In the genomic region with DNA sequence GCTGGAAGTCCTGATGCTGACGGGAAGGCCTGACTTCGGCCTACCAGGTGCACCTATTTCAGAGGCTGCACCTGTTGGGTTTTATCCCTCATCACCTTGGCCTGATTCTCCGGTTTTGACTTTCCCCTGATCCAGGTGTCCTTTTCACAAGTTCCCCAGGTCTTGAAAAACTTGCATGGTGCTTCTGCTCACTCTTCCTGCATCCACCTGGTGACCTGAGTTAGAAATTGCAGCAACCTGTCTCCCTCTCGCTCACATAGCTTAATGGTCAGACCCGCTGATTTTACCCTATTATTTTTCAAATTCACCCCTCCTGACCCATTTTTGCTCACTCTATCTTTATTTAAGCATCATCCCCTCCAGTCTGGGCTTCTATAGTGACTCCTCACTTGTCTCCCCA, we compare ENCODE assay signal across 13 cellular contexts.
DNase-seq lines count a peak whose midpoint lies in the region; ATAC-seq and TF ChIP-seq lines count a peak whose summit lies in the region.
"Had no signal": no experiment of that assay in that cellular context is flagged by ENCODE, and none has a peak within 500 bp of the region (broad histone marks: within the 10 kb centered on the region; RNA-seq: fewer than 3 reads in every experiment).

No MANE protein-coding gene starts in this region.

- H3K4me3 Mint-ChIP-seq in GM23338 (no peak overlapping the region), WTC11 (no peak overlapping the region)
- no peak overlapping the region for H3K4me3 Mint-ChIP-seq in activated CD8-positive, alpha-beta memory T cell treated with anti-CD3 and anti-CD28 coated beads, Interleukin-2, amount 10 ng/mL, durations not matched to agents 7 days and 5 days
- H3K4me3 Mint-ChIP-seq: CD4-positive, alpha-beta memory T cell; IgD-negative memory B cell had no signal

- H3K4me3 ChIP-seq in BLaER1 (no peak overlapping the region), GM23338 (no peak overlapping the region), osteoblast (ENCODE audit: insufficient read depth, low read length) (no peak overlapping the region)

- peak; percentile 36 to 51 for TF ChIP-seq CTCF in GM23338 (conservative IDR thresholded peaks at IDR 0.05; ENCODE audit: low read depth in 2 of 2)
- TF ChIP-seq CTCF in WTC11 (IDR thresholded peaks at IDR 0.05) = no peak
- no peak for TF ChIP-seq CTCF in osteoblast (IDR thresholded peaks at IDR 0.05; ENCODE audit: extremely low read depth, low read depth, low read length)

- peaks cover 9% of the 10 kb centered on the region for H3K27me3 Mint-ChIP-seq in GM23338 (ENCODE audit: insufficient read depth, low read depth, poor library complexity)
- peaks cover 4% of the 10 kb centered on the region; the same call in 1 of the 2 replicates for H3K27me3 Mint-ChIP-seq in WTC11 (ENCODE audit: low read depth)
- H3K27me3 Mint-ChIP-seq in activated CD8-positive, alpha-beta memory T cell treated with anti-CD3 and anti-CD28 coated beads, Interleukin-2, amount 10 ng/mL, durations not matched to agents 7 days and 5 days = no peaks in the 10 kb centered on the region

- DNase-seq in GM23338 (ENCODE audit: low spot score) (peak; percentile 58), WTC11 (ENCODE audit: low spot score) (no peak), iPS-NIHi7 (ENCODE audit: extremely low spot score) (peak; percentile 51), osteoblast (ENCODE audit: insufficient read length, low spot score, missing footprints) (no peak), DMS153 treated with DMSO at 0.1 percent for 48 hours (lab: John Stamatoyannopoulos, UW; ENCODE audit: unreplicated experiment) (no peak)
- DNase-seq in activated CD8-positive, alpha-beta memory T cell treated with anti-CD3 and anti-CD28 coated beads, Interleukin-2, amount 10 ng/mL, durations not matched to agents 7 days and 5 days = no peak
- DNase-seq: ACHN; CD4-positive, alpha-beta memory T cell; DMS79 treated with DMSO at 0.1 percent for 48 hours; EL had no signal

- peaks cover 26% of the 10 kb centered on the region for H3K9me3 ChIP-seq in BLaER1
- no peaks in the 10 kb centered on the region for H3K9me3 ChIP-seq in osteoblast (ENCODE audit: low read depth, low read length)

- CTCF ChIA-PET in WTC11 (lab: Charles Lee) = interaction anchor here (0.6 to 1.9 kb wide), 27 partner anchors 10 to 997 kb away, joined by 3 to 40 read pairs (median 3); a partner anchor contains a TSS
- CTCF ChIA-PET in activated CD8-positive, alpha-beta memory T cell treated with anti-CD3 and anti-CD28 coated beads, Interleukin-2, amount 10 ng/mL, durations not matched to agents 7 days and 5 days (lab: Charles Lee) = no interaction called here

- H3K27ac ChIP-seq in BLaER1 (no peak overlapping the region), GM23338 (ENCODE audit: low read depth) (no peak overlapping the region), osteoblast (ENCODE audit: low read depth, low read length) (no peak overlapping the region)
- H3K27ac ChIP-seq: C4-2B had no signal

- H4K20me1 ChIP-seq in BLaER1 (no peaks in the 10 kb centered on the region), GM23338 (replicated peaks; ENCODE audit: insufficient read depth) (no peaks in the 10 kb centered on the region), osteoblast (ENCODE audit: insufficient read depth, low read length) (no peaks in the 10 kb centered on the region)

- peaks cover 10% of the 10 kb centered on the region; the same call in 1 of the 2 replicates for H3K9me2 ChIP-seq in GM23338 (ENCODE audit: insufficient read depth)

- H3K79me2 ChIP-seq in GM23338 (replicated peaks; ENCODE audit: insufficient read depth) (no peaks in the 10 kb centered on the region), osteoblast (ENCODE audit: insufficient read depth, low read length) (no peaks in the 10 kb centered on the region)

- POLR2A ChIA-PET in WTC11 (lab: Charles Lee) = interaction anchor here (0.6 kb wide), 1 partner anchor 25 kb away, joined by 3 read pairs; no protein-coding TSS in a partner anchor

- peaks cover 5% of the 10 kb centered on the region; the same call in 2 of the 3 replicates for H3K4me1 Mint-ChIP-seq in GM23338
- peaks cover 5% of the 10 kb centered on the region for H3K4me1 Mint-ChIP-seq in WTC11
- H3K4me1 Mint-ChIP-seq in activated CD8-positive, alpha-beta memory T cell treated with anti-CD3 and anti-CD28 coated beads, Interleukin-2, amount 10 ng/mL, durations not matched to agents 7 days and 5 days = no peaks in the 10 kb centered on the region
- H3K4me1 Mint-ChIP-seq: CD4-positive, alpha-beta memory T cell; IgD-negative memory B cell had no signal

- ATAC-seq in GM23338 (peak; percentile 79), WTC11 (peak; percentile 90)
- ATAC-seq in activated CD8-positive, alpha-beta memory T cell treated with anti-CD3 and anti-CD28 coated beads, Interleukin-2, amount 10 ng/mL, durations not matched to agents 7 days and 5 days = no peak

- peak overlapping the region; percentile 67 for H3K4me2 ChIP-seq in BLaER1
- no peak overlapping the region for H3K4me2 ChIP-seq in GM23338
- no peak overlapping the region for H3K4me2 ChIP-seq in osteoblast (ENCODE audit: insufficient read depth, low read length)

- H3K9ac ChIP-seq in BLaER1 = no peak overlapping the region

- H3K4me1 ChIP-seq in BLaER1 (peaks cover 62% of the 10 kb centered on the region), GM23338 (ENCODE audit: insufficient read depth) (no peaks in the 10 kb centered on the region), osteoblast (ENCODE audit: insufficient read depth, low read length) (no peaks in the 10 kb centered on the region)

- H3K27me3 ChIP-seq in BLaER1 (no peaks in the 10 kb centered on the region), GM23338 (ENCODE audit: insufficient read depth) (no peaks in the 10 kb centered on the region), osteoblast (ENCODE audit: insufficient read depth, low read length) (no peaks in the 10 kb centered on the region)

- peaks cover 10% of the 10 kb centered on the region; the same call in 2 of the 3 replicates for H3K9me3 Mint-ChIP-seq in GM23338
- H3K9me3 Mint-ChIP-seq in WTC11 = peaks cover 25% of the 10 kb centered on the region
- H3K9me3 Mint-ChIP-seq in activated CD8-positive, alpha-beta memory T cell treated with anti-CD3 and anti-CD28 coated beads, Interleukin-2, amount 10 ng/mL, durations not matched to agents 7 days and 5 days (ENCODE audit: low read depth) = no peaks in the 10 kb centered on the region

- peaks cover 4% of the 10 kb centered on the region; the same call in 1 of the 3 replicates for H3K36me3 Mint-ChIP-seq in GM23338 (ENCODE audit: low read depth)
- H3K36me3 Mint-ChIP-seq in WTC11 = peaks cover 13% of the 10 kb centered on the region
- H3K36me3 Mint-ChIP-seq in activated CD8-positive, alpha-beta memory T cell treated with anti-CD3 and anti-CD28 coated beads, Interleukin-2, amount 10 ng/mL, durations not matched to agents 7 days and 5 days = no peaks in the 10 kb centered on the region
- H3K36me3 Mint-ChIP-seq: CD4-positive, alpha-beta memory T cell had no signal

- H3F3A ChIP-seq in GM23338 (replicated peaks; ENCODE audit: low read depth) = no peaks in the 10 kb centered on the region

- H2AFZ ChIP-seq in GM23338 = peak overlapping the region; percentile 32; the same call in 1 of the 2 replicates
- H2AFZ ChIP-seq in osteoblast (ENCODE audit: low read length) = no peak overlapping the region

- H3K36me3 ChIP-seq in BLaER1 (0 out of 2 replicates have a peak, but pooled peaks cover under 1% of the 10 kb centered on the region), GM23338 (ENCODE audit: insufficient read depth) (no peaks in the 10 kb centered on the region), osteoblast (ENCODE audit: insufficient read depth, low read length) (no peaks in the 10 kb centered on the region)

- H3K27ac Mint-ChIP-seq in GM23338 = no peak overlapping the region
- H3K27ac Mint-ChIP-seq in WTC11 = no peak overlapping the region
- H3K27ac Mint-ChIP-seq in activated CD8-positive, alpha-beta memory T cell treated with anti-CD3 and anti-CD28 coated beads, Interleukin-2, amount 10 ng/mL, durations not matched to agents 7 days and 5 days = no peak overlapping the region
- H3K27ac Mint-ChIP-seq: CD4-positive, alpha-beta memory T cell; IgD-negative memory B cell had no signal

TF ChIP-seq in GM23338, 12 proteins besides CTCF, POLR2A, EP300 and RAD21 (continues in another document):
- TF ChIP-seq EZH2 (IDR thresholded peaks at IDR 0.05; ENCODE audit: low read depth, unreplicated experiment) (no peak), ZNF331 (CRISPR knock-in tag; IDR thresholded peaks at IDR 0.05; ENCODE audit: low read depth) (no peak), NANOG (IDR thresholded peaks at IDR 0.05; ENCODE audit: borderline replicate concordance) (no peak), JUNB (IDR thresholded peaks at IDR 0.05; ENCODE audit: unreplicated experiment) (no peak), STAT1 (IDR thresholded peaks at IDR 0.05; ENCODE audit: unreplicated experiment) (no peak), CREB1 (CRISPR knock-in tag; IDR thresholded peaks at IDR 0.05; ENCODE audit: low read depth) (no peak)

TF ChIP-seq in WTC11, 78 proteins besides CTCF, POLR2A, EP300 and RAD21:
- TF ChIP-seq ZNF317 (CRISPR knock-in tag; IDR thresholded peaks at IDR 0.05; ENCODE audit: borderline replicate concordance, low read depth) (no peak), CREB1 (CRISPR knock-in tag; IDR thresholded peaks at IDR 0.05) (no peak), FOXJ3 (CRISPR knock-in tag; IDR thresholded peaks at IDR 0.05; ENCODE audit: borderline replicate concordance) (no peak)

Comparison
In these comparisons a context has a peak if more than half of its experiments do, and no peak if none do; other contexts are left out.
1. DNase-seq: peak in GM23338 (single experiment) and iPS-NIHi7 (single experiment); none in WTC11 (single experiment), osteoblast (single experiment), DMS153 treated with DMSO at 0.1 percent for 48 hours (single experiment) and activated CD8-positive, alpha-beta memory T cell treated with anti-CD3 and anti-CD28 coated beads, Interleukin-2, amount 10 ng/mL, durations not matched to agents 7 days and 5 days (single experiment).
2. CTCF ChIP-seq: peak in GM23338 (2 of 2); none in WTC11 (single experiment) and osteoblast (single experiment).